ENCODE assay signal across 7 cellular contexts in genomic region chrX:119493851-119494495, GRCh38. TPM values are rescaled to one million over a fixed set of nuclear protein-coding genes. Genes with fewer than 3 reads are reported as not detected.
DNase-seq lines count a peak whose midpoint lies in the region; TF ChIP-seq lines count a peak whose summit lies in the region.
"Not testable (repeated sequence)": the region's sequence is repeated elsewhere in the genome, so short reads cannot be mapped to it uniquely, and the experiment has no call there.

No MANE protein-coding gene starts in this region.

- WGBS in esophagus squamous epithelium, 2 donors: 64% methylated on average over 10 of the region's 10 CpGs; no CpG with 5 or more reads in 1 of the 2 donors
- 88 to 91% methylated on average over 10 of the region's 10 CpGs for WGBS in sigmoid colon, 2 donors
- WGBS in transverse colon (ENCODE audit: low coverage in 1 of 2), 2 donors: 79 to 90% methylated on average over 2 to 10 of the region's 10 CpGs

- TF ChIP-seq CTCF in RWPE1 (conservative IDR thresholded peaks at IDR 0.05; ENCODE audit: low read depth); esophagus squamous epithelium (IDR thresholded peaks at IDR 0.05); sigmoid colon (IDR thresholded peaks at IDR 0.05); transverse colon (IDR thresholded peaks at IDR 0.05): not testable (repeated sequence)

- peak overlapping the region in 1 of 2 donors; percentile 42 for H3K9ac ChIP-seq in duodenal mucosa (ENCODE audit: low read depth in 1 of 2, low read length in 2 of 2)
- peak overlapping the region in 1 of 2 donors; percentile 28 for H3K9ac ChIP-seq in mucosa of rectum (ENCODE audit: low read depth in 1 of 2, low read length in 2 of 2)

- H3K27ac ChIP-seq in RWPE1: peak overlapping the region; percentile 80
- H3K27ac ChIP-seq in duodenal mucosa (ENCODE audit: low read depth, low read length): peak overlapping the region; percentile 39
- peak overlapping the region; percentile 67 to 83 (median 76) for H3K27ac ChIP-seq in esophagus squamous epithelium
- H3K27ac ChIP-seq in mucosa of rectum (ENCODE audit: low read depth in 2 of 2, low read length in 2 of 2): peak overlapping the region; percentile 81 to 83
- peak overlapping the region in 3 of 4 donors; percentile 20 to 58 (median 53) for H3K27ac ChIP-seq in sigmoid colon
- peak overlapping the region; percentile 68 to 80 (median 74) for H3K27ac ChIP-seq in transverse colon

- TF ChIP-seq POLR2A in esophagus squamous epithelium (IDR thresholded peaks at IDR 0.05); sigmoid colon (IDR thresholded peaks at IDR 0.05); transverse colon (IDR thresholded peaks at IDR 0.05): not testable (repeated sequence)

- not testable (repeated sequence) for H3K27me3 ChIP-seq in HAP-1 (ENCODE audit: low read depth); duodenal mucosa (ENCODE audit: control insufficient read depth in 1 of 2, insufficient read depth in 2 of 2, low read length in 2 of 2); esophagus squamous epithelium; mucosa of rectum (ENCODE audit: control insufficient read depth in 2 of 2, insufficient read depth in 2 of 2, low read length in 2 of 2); sigmoid colon; transverse colon

- POLR2A ChIA-PET in RWPE1 (lab: Yijun Ruan, JAX; ENCODE audit: low non-redundant PET): interaction anchor here (0.6 to 1.3 kb wide), 3 partner anchors 9 to 25 kb away, joined by 3 to 8 read pairs (median 5); no protein-coding TSS in a partner anchor

- intact Hi-C loops in esophagus squamous epithelium (cut with DNase I); sigmoid colon (cut with DNase I); transverse colon (cut with DNase I; ENCODE audit: low total_unique reads): not testable (repeated sequence)

- H3K36me3 ChIP-seq in HAP-1 (replicated peaks); duodenal mucosa (ENCODE audit: control insufficient read depth in 1 of 2, insufficient read depth in 2 of 2, low read length in 2 of 2); esophagus squamous epithelium; mucosa of rectum (ENCODE audit: control insufficient read depth in 2 of 2, insufficient read depth in 2 of 2, low read length in 2 of 2); sigmoid colon; transverse colon: not testable (repeated sequence)

- peaks cover 17% of the 10 kb centered on the region for H3K4me1 ChIP-seq in HAP-1
- H3K4me1 ChIP-seq in duodenal mucosa (ENCODE audit: control insufficient read depth in 1 of 2, insufficient read depth in 2 of 2, low read length in 2 of 2): peaks cover 9 to 12% of the 10 kb centered on the region in 2 donors
- H3K4me1 ChIP-seq in esophagus squamous epithelium: peaks cover 0 to 47% (median 0%) of the 10 kb centered on the region in 3 donors
- H3K4me1 ChIP-seq in mucosa of rectum (ENCODE audit: control insufficient read depth in 2 of 2, insufficient read depth in 2 of 2, low read length in 2 of 2): peaks cover 4 to 23% of the 10 kb centered on the region in 2 donors
- not testable (repeated sequence) for H3K4me1 ChIP-seq in sigmoid colon
- peaks cover 0 to 19% (median 10%) of the 10 kb centered on the region in 4 donors for H3K4me1 ChIP-seq in transverse colon

- DNase-seq in HAP-1 (ENCODE audit: low spot score in 2 of 2) (peak; percentile 65 to 90), sigmoid colon (peak; percentile 40)
- DNase-seq in RWPE1 (ENCODE audit: low spot score); esophagus squamous epithelium (lab: John Stamatoyannopoulos, UW); transverse colon: not testable (repeated sequence)

- CTCF ChIA-PET in RWPE1 (lab: Yijun Ruan, JAX): interaction anchor here (1.5 to 1.8 kb wide), 2 partner anchors 11 to 18 kb away, joined by 13 to 14 read pairs; no protein-coding TSS in a partner anchor

- not testable (repeated sequence) for TF ChIP-seq EP300 in sigmoid colon (IDR thresholded peaks at IDR 0.05); transverse colon (IDR thresholded peaks at IDR 0.05; ENCODE audit: low read depth)

- not testable (repeated sequence) for H3K9me3 ChIP-seq in HAP-1; duodenal mucosa (ENCODE audit: control insufficient read depth in 1 of 2, low read length in 2 of 2); esophagus squamous epithelium; mucosa of rectum (ENCODE audit: control insufficient read depth in 2 of 2, low read length in 2 of 2); sigmoid colon; transverse colon

- not testable (repeated sequence) for H3K4me3 ChIP-seq in HAP-1; duodenal mucosa (ENCODE audit: low read depth in 1 of 2, low read length in 2 of 2); esophagus squamous epithelium; mucosa of rectum (ENCODE audit: low read length in 2 of 2); sigmoid colon; transverse colon

- in situ Hi-C loops in HAP-1 (cut with MboI; ENCODE audit: low sequenced_read_pairs); transverse colon (cut with MboI; ENCODE audit: low pct_ligation_motif_present in 1 of 4, low pct_unique_long_range_greater_than_20kb in 1 of 4, low sequenced_read_pairs in 3 of 4): not testable (repeated sequence)

RNA-seq across cellular contexts. Expression of gene SLC25A5, which starts 25.7 kb away (rescaled TPM):
- 100 to 1,000 TPM; 427 to 606 (median 480) TPM for total RNA-seq in esophagus squamous epithelium
- total RNA-seq in sigmoid colon: 100 to 1,000 TPM; 269 to 356 (median 336) TPM
- 1,000 to 10,000 TPM in 2 of 3 donors, 100 to 1,000 TPM in 1; 934 to 2,420 (median 1,374) TPM for polyA plus RNA-seq in sigmoid colon
- 1,000 to 10,000 TPM in 1 of 4 donors, 100 to 1,000 TPM in 3; 319 to 1,302 (median 724) TPM for total RNA-seq in transverse colon
